In genomic region chr5:149381986-149382338, GRCh38 we compare ENCODE assay signal across 1 cellular context.
A peak's percentile ranks its signal among the peaks of the same experiment; 100 is the strongest.
TF ChIP-seq lines count a peak whose summit lies in the region.

No MANE protein-coding gene starts in this region.

TF ChIP-seq in SK-N-SH, 30 proteins besides CTCF, POLR2A, EP300 and RAD21 (continued from another document):
- TF ChIP-seq NFIC (IDR thresholded peaks at IDR 0.05; ENCODE audit: borderline replicate concordance) = no peak
- TF ChIP-seq, protein P1, sequence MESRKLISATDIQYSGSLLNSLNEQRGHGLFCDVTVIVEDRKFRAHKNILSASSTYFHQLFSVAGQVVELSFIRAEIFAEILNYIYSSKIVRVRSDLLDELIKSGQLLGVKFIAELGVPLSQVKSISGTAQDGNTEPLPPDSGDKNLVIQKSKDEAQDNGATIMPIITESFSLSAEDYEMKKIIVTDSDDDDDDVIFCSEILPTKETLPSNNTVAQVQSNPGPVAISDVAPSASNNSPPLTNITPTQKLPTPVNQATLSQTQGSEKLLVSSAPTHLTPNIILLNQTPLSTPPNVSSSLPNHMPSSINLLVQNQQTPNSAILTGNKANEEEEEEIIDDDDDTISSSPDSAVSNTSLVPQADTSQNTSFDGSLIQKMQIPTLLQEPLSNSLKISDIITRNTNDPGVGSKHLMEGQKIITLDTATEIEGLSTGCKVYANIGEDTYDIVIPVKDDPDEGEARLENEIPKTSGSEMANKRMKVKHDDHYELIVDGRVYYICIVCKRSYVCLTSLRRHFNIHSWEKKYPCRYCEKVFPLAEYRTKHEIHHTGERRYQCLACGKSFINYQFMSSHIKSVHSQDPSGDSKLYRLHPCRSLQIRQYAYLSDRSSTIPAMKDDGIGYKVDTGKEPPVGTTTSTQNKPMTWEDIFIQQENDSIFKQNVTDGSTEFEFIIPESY (IDR thresholded peaks at IDR 0.05; ENCODE audit: borderline replicate concordance, low read depth) = no peak
- TF ChIP-seq TAF1 (IDR thresholded peaks at IDR 0.05; ENCODE audit: borderline replicate concordance, low read depth, low read length) = 0 out of 2 replicates have a peak, but pooled peaks have one; percentile 18
- TF ChIP-seq SIN3A (IDR thresholded peaks at IDR 0.05; ENCODE audit: borderline replicate concordance, low read depth, low read length) = 0 out of 2 replicates have a peak, but pooled peaks have one; percentile 16
- TF ChIP-seq REST (IDR thresholded peaks at IDR 0.05; ENCODE audit: low read depth, low read length) = no peak
- TF ChIP-seq GABPA (IDR thresholded peaks at IDR 0.05; ENCODE audit: low read depth) = no peak
